9 cellular contexts compared by ENCODE assay signal in the genomic region with DNA sequence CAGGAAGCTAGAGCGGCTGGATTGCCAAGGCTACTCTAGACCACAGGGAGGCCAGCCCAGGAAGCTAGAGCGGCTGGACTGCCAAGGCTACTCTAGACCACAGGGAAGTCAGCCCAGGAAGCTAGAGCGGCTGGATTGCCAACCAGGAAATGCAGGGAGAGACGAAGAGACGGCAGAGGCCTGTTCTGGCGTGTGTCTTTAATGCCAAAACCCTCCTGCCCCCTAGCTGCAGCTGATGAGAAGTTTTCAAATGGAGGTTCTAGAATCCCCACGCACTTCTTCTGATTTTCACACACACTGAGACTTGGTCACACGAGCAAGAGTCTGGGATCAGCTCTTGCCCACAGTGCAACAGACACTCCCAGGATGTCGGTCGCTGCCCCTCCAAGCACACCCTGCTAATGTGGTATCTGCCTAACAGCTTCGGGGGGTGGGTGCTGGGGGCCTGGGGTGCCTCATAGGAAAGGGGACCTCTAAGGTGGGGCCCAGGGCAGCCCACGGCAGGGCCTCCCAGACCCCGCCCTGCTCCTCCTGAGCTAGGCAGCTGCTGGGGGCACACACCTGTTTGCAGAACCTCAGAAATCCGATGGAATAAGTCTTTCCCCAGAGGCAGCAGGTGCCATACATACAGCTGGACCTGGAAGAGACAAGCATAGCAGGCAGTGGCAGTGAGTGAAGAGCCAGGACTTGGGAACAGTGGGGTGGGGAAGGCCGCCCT. TPM values are rescaled to one million over a fixed set of nuclear protein-coding genes. Genes with fewer than 3 reads are reported as not detected.
DNase-seq lines count a peak whose midpoint lies in the region; ATAC-seq, FAIRE-seq and TF ChIP-seq lines count a peak whose summit lies in the region.
"Had no signal": no experiment of that assay in that cellular context is flagged by ENCODE, and none has a peak within 500 bp of the region (broad histone marks: within the 10 kb centered on the region; RNA-seq: fewer than 3 reads in every experiment).

No MANE protein-coding gene starts in this region.

- no peaks in the 10 kb centered on the region for H3K9me3 Mint-ChIP-seq in activated naive CD4-positive, alpha-beta T cell treated with anti-CD3 and anti-CD28 coated beads, Interleukin-2, amount 10 ng/mL, durations not matched to agents 7 days and 5 days

- WGBS in small intestine, 3 donors, result 30 to 50% (median 35%) methylated on average over 14 of the region's 15 CpGs

- no peak for ATAC-seq in GM19455 (IDR thresholded peaks at IDR 0.05; ENCODE audit: unreplicated experiment)
- no peak for ATAC-seq in HG02973 (IDR thresholded peaks at IDR 0.05; ENCODE audit: unreplicated experiment)
- ATAC-seq in GM19452 (IDR thresholded peaks at IDR 0.05; ENCODE audit: unreplicated experiment), result no peak

- no peak overlapping the region for H3K4me3 ChIP-seq in NB4 (ENCODE audit: low read depth, low read length)
- H3K4me3 ChIP-seq in cardiac muscle cell, result no peak overlapping the region
- H3K4me3 ChIP-seq in small intestine (ENCODE audit: low read depth in 1 of 2, low read length in 2 of 2), result no peak overlapping the region
- H3K4me3 ChIP-seq: SJSA1 had no signal

- H3K36me3 Mint-ChIP-seq in activated naive CD4-positive, alpha-beta T cell treated with anti-CD3 and anti-CD28 coated beads, Interleukin-2, amount 10 ng/mL, durations not matched to agents 7 days and 5 days, result peaks cover 22% of the 10 kb centered on the region

- DNase-seq in GM04504 (ENCODE audit: low read depth) (peak; percentile 24), NB4 (ENCODE audit: low read depth) (peak; percentile 56), cardiac muscle cell (ENCODE audit: low read depth in 1 of 2, low spot score in 1 of 2) (peak; percentile 51 to 70), small intestine (peak; percentile 85)
- DNase-seq in activated naive CD4-positive, alpha-beta T cell treated with anti-CD3 and anti-CD28 coated beads, Interleukin-2, amount 10 ng/mL, durations not matched to agents 7 days and 5 days, result peak; percentile 63

- H3K9me3 ChIP-seq in cardiac muscle cell (ENCODE audit: low read depth) (no peaks in the 10 kb centered on the region), small intestine (ENCODE audit: control insufficient read depth, low read depth) (no peaks in the 10 kb centered on the region)
- H3K9me3 ChIP-seq: SJSA1 had no signal

- H3K27ac Mint-ChIP-seq in activated naive CD4-positive, alpha-beta T cell treated with anti-CD3 and anti-CD28 coated beads, Interleukin-2, amount 10 ng/mL, durations not matched to agents 7 days and 5 days, result no peak overlapping the region

- H3K27me3 ChIP-seq in cardiac muscle cell, result no peaks in the 10 kb centered on the region
- no peaks in the 10 kb centered on the region for H3K27me3 ChIP-seq in small intestine (ENCODE audit: control insufficient read depth in 2 of 2, insufficient read depth in 2 of 2, low read length in 2 of 2)
- H3K27me3 ChIP-seq: SJSA1 had no signal

- no peak overlapping the region for H3K27ac ChIP-seq in cardiac muscle cell
- H3K27ac ChIP-seq in small intestine (ENCODE audit: low read depth in 1 of 2, low read length in 1 of 2), result peak overlapping the region in 1 of 2 donors; percentile 73

- no peaks in the 10 kb centered on the region for H3K27me3 Mint-ChIP-seq in activated naive CD4-positive, alpha-beta T cell treated with anti-CD3 and anti-CD28 coated beads, Interleukin-2, amount 10 ng/mL, durations not matched to agents 7 days and 5 days

- no peak for TF ChIP-seq POLR2A in NB4 (IDR thresholded peaks at IDR 0.05; ENCODE audit: extremely low read depth, insufficient read length)

- H3K4me1 ChIP-seq in cardiac muscle cell (ENCODE audit: low read depth) (peaks cover 4% of the 10 kb centered on the region), small intestine (ENCODE audit: control insufficient read depth in 2 of 2, insufficient read depth in 1 of 2, low read depth in 1 of 2, low read length in 1 of 2) (peaks cover 0 to 8% of the 10 kb centered on the region in 2 donors)

- no peak overlapping the region for H3K4me3 Mint-ChIP-seq in activated naive CD4-positive, alpha-beta T cell treated with anti-CD3 and anti-CD28 coated beads, Interleukin-2, amount 10 ng/mL, durations not matched to agents 7 days and 5 days

- peak; percentile 46 for TF ChIP-seq CTCF in NB4 (IDR thresholded peaks at IDR 0.05; ENCODE audit: low read depth, low read length)
- TF ChIP-seq CTCF in cardiac muscle cell (IDR thresholded peaks at IDR 0.05; ENCODE audit: low read depth, low read length), result peak; percentile 23

- H3K4me1 Mint-ChIP-seq in activated naive CD4-positive, alpha-beta T cell treated with anti-CD3 and anti-CD28 coated beads, Interleukin-2, amount 10 ng/mL, durations not matched to agents 7 days and 5 days, result peaks cover 12% of the 10 kb centered on the region

- CTCF ChIA-PET in activated naive CD4-positive, alpha-beta T cell treated with anti-CD3 and anti-CD28 coated beads, Interleukin-2, amount 10 ng/mL, durations not matched to agents 7 days and 5 days (lab: Charles Lee), result interaction anchor here (0.9 to 4.5 kb wide), 8 partner anchors 19 to 178 kb away, joined by 3 to 40 read pairs (median 4); no protein-coding TSS in a partner anchor

- FAIRE-seq in small intestine (lab: Jason Lieb, UNC), result no peak

- H3K36me3 ChIP-seq in cardiac muscle cell (peaks cover 5% of the 10 kb centered on the region), small intestine (ENCODE audit: control insufficient read depth in 2 of 2, insufficient read depth in 2 of 2, low read length in 2 of 2) (peaks cover 8 to 10% of the 10 kb centered on the region in 2 donors)

RNA-seq across cellular contexts. Expression of a gene that starts 28.5 kb away (rescaled TPM):
- 3.6 and 4.1 TPM in 2 replicates for total RNA-seq in cardiac muscle cell
- polyA plus RNA-seq in cardiac muscle cell (2.9 and 4.3 TPM in 2 replicates), small intestine (10 to 100 TPM in 2 of 3 donors, 1 to 10 TPM in 1; 9.6 to 26.5 (median 17.2) TPM)

RNA-seq across cellular contexts. Expression of a gene that starts 42.5 kb away (rescaled TPM):
- total RNA-seq in cardiac muscle cell, result 65.7 and 70.3 TPM in 2 replicates
- polyA plus RNA-seq in cardiac muscle cell (59.6 and 68.8 TPM in 2 replicates), small intestine (10 to 100 TPM in 1 of 3 donors, 1 to 10 TPM in 2; 7.3 to 31.9 (median 8.7) TPM)

RNA-seq across cellular contexts. Expression of a gene that starts 48.6 kb away (rescaled TPM):
- 26.1 and 41.5 TPM in 2 replicates for total RNA-seq in cardiac muscle cell
- 30.9 and 38.7 TPM in 2 replicates for polyA plus RNA-seq in cardiac muscle cell
- 10 to 100 TPM; 13.8 to 27.1 (median 21.6) TPM for polyA plus RNA-seq in small intestine

Comparison
In these comparisons a context has a peak if more than half of its experiments do, and no peak if none do; other contexts are left out.
1. DNase-seq: peak in every context shown above with its lines; median percentile 85 in small intestine; 63 in activated naive CD4-positive, alpha-beta T cell treated with anti-CD3 and anti-CD28 coated beads, Interleukin-2, amount 10 ng/mL, durations not matched to agents 7 days and 5 days; 60 in cardiac muscle cell; 56 in NB4; 24 in GM04504.